In genomic region chr2:117771969-117772630, GRCh38 we compare ENCODE assay signal across 8 cellular contexts. TPM values are rescaled to one million over a fixed set of nuclear protein-coding genes. Genes with fewer than 3 reads are reported as not detected.
DNase-seq lines count a peak whose midpoint lies in the region; ATAC-seq and TF ChIP-seq lines count a peak whose summit lies in the region.

No MANE protein-coding gene starts in this region.

- DNase-seq in NCI-H1436 (lab: John Stamatoyannopoulos, UW) (peak; percentile 19), NCI-H1436 treated with DMSO at 0.1 percent for 48 hours (lab: John Stamatoyannopoulos, UW) (no peak), NCI-H345 treated with DMSO at 0.1 percent for 48 hours (lab: John Stamatoyannopoulos, UW; ENCODE audit: unreplicated experiment) (peak; percentile 40), dermis microvascular lymphatic vessel endothelial cell (ENCODE audit: low read depth in 2 of 2) (peak; percentile 28 to 47), renal cortical epithelial cell (ENCODE audit: low read depth) (peak; percentile 49), suprapubic skin (ENCODE audit: low spot score in 2 of 2) (no peak)

- no peak overlapping the region for H3K4me3 ChIP-seq in suprapubic skin

- WGBS in suprapubic skin, result 37% methylated on average over 4 of the region's 4 CpGs

- no peak for TF ChIP-seq CTCF in suprapubic skin (IDR thresholded peaks at IDR 0.05)

- TF ChIP-seq EP300 in suprapubic skin (IDR thresholded peaks at IDR 0.05), result no peak

- no peaks in the 10 kb centered on the region for H3K27me3 ChIP-seq in suprapubic skin

- ATAC-seq in HG02852 (IDR thresholded peaks at IDR 0.05; ENCODE audit: unreplicated experiment) (no peak), GM21381 (IDR thresholded peaks at IDR 0.05; ENCODE audit: unreplicated experiment) (no peak)

- no peak overlapping the region for H3K27ac ChIP-seq in suprapubic skin

- H3K9me3 ChIP-seq in suprapubic skin, result no peaks in the 10 kb centered on the region

- H3K36me3 ChIP-seq in suprapubic skin, result no peaks in the 10 kb centered on the region

- no peak for TF ChIP-seq POLR2A in suprapubic skin (IDR thresholded peaks at IDR 0.05)

- H3K4me1 ChIP-seq in suprapubic skin, result no peaks in the 10 kb centered on the region

RNA-seq across cellular contexts. Expression of gene DDX18, which starts 42.4 kb away (rescaled TPM):
- total RNA-seq in dermis microvascular lymphatic vessel endothelial cell, result 39.7 and 40.5 TPM in 2 replicates
- total RNA-seq in renal cortical epithelial cell, result 69.5 and 98.0 TPM in 2 replicates
- 10 to 100 TPM; 32.3 to 61.7 (median 39.6) TPM for total RNA-seq in suprapubic skin

Comparison
In these comparisons a context has a peak if more than half of its experiments do, and no peak if none do; other contexts are left out.
1. DNase-seq: peak in NCI-H1436 (single experiment), NCI-H345 treated with DMSO at 0.1 percent for 48 hours (single experiment), dermis microvascular lymphatic vessel endothelial cell (2 of 2) and renal cortical epithelial cell (single experiment); none in NCI-H1436 treated with DMSO at 0.1 percent for 48 hours (single experiment) and suprapubic skin (0 of 2).